ENCODE assay signal across 24 cellular contexts in the genomic region with DNA sequence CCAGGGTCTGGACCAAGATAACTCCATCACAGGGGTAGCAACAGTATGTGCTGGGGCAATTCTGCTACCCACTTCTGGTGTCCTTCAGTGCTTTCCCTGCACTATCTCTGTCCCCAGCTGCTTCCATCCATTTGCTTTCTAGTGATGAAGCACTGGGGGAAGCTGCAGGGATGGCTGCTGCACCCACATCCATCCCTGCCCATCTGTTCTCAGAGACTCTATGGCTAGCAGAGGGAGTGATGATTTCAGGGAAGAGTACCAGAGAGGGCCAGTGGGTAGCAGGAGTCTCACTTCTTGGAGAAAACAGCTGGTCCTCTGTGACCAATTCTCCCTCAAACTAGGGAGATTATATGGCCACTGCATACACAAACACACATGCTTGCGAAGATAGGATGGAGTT. TPM values are rescaled to one million over a fixed set of nuclear protein-coding genes. Genes with fewer than 3 reads are reported as not detected.
DNase-seq lines count a peak whose midpoint lies in the region; ATAC-seq and TF ChIP-seq lines count a peak whose summit lies in the region.
"Had no signal": no experiment of that assay in that cellular context is flagged by ENCODE, and none has a peak within 500 bp of the region (broad histone marks: within the 10 kb centered on the region; RNA-seq: fewer than 3 reads in every experiment).

No MANE protein-coding gene starts in this region.

- no peak overlapping the region for H2BK120ac ChIP-seq in IMR-90 (ENCODE audit: low read depth, low read length)
- no peak overlapping the region for H2BK120ac ChIP-seq in mesenchymal stem cell (ENCODE audit: low read depth, low read length)

- DNase-seq in IMR-90 (no peak), mesenchymal stem cell (no peak), GM10266 (ENCODE audit: extremely low spot score) (no peak), hypothalamus (lab: John Stamatoyannopoulos, UW) (no peak)
- no peak for DNase-seq in T-helper 2 cell treated with Interferon-gamma antibody and Interleukin-4, amounts not matched to agents 5 μg/mL and 100 μg/mL, for 36 hours (ENCODE audit: low spot score)
- DNase-seq: BE2C; CD4-positive, CD25-positive, alpha-beta regulatory T cell; DMS79 treated with DMSO at 0.1 percent for 48 hours; HCEC 1CT; KG1; NCI-H1105; NCI-H146; NCI-H2081 treated with DMSO at 0.1 percent for 48 hours; NCI-H2171 treated with DMSO at 0.1 percent for 48 hours; NCI-H526 treated with DMSO at 0.1 percent for 48 hours; SHP77 had no signal

- H3K56ac ChIP-seq in IMR-90 (ENCODE audit: extremely low read depth, insufficient read depth, low read length), result no peak overlapping the region

- H3K23ac ChIP-seq in IMR-90 (ENCODE audit: low read depth, low read length) (no peak overlapping the region), mesenchymal stem cell (ENCODE audit: low read length in 2 of 2) (peak overlapping the region in 1 of 2 experiments; percentile 91)

- H2BK5ac ChIP-seq in IMR-90 (ENCODE audit: low read depth, low read length, poor library complexity, severe bottlenecking) (no peak overlapping the region), mesenchymal stem cell (ENCODE audit: low read depth, low read length, poor library complexity, severe bottlenecking) (no peak overlapping the region)

- TF ChIP-seq POLR2A in IMR-90 (IDR thresholded peaks at IDR 0.05; ENCODE audit: low read depth, low read length), result no peak

- H3K27ac ChIP-seq in IMR-90 (ENCODE audit: insufficient read depth, low read length) (no peak overlapping the region), VCaP (peak overlapping the region; percentile 31; the same call in 1 of the 2 replicates), mesenchymal stem cell (ENCODE audit: low read length, poor library complexity, severe bottlenecking) (no peak overlapping the region), stomach smooth muscle (ENCODE audit: low read length) (peak overlapping the region; percentile 79)
- H3K27ac ChIP-seq: A549, HL-60, SK-N-MC had no signal

- intact Hi-C loops in IMR-90 (cut with micrococcal nuclease), result no loop called here

- H2BK12ac ChIP-seq in mesenchymal stem cell (ENCODE audit: low read length in 2 of 2), result no peak overlapping the region

- H3K14ac ChIP-seq in IMR-90 (replicated peaks; ENCODE audit: low read depth, low read length) (no peak overlapping the region), mesenchymal stem cell (ENCODE audit: low read length in 2 of 2) (peak overlapping the region in 1 of 2 experiments; percentile 24)

- dilution Hi-C loops in IMR-90 (cut with HindIII; ENCODE audit: low sequenced_read_pairs, unreplicated experiment), result no loop called here

- H3K4me2 ChIP-seq in IMR-90 (ENCODE audit: low read depth, low read length) (no peak overlapping the region), mesenchymal stem cell (ENCODE audit: low read length, poor library complexity, severe bottlenecking) (no peak overlapping the region)
- H3K4me2 ChIP-seq: A549, GM23338 had no signal

- no peak overlapping the region for H3K27ac Mint-ChIP-seq in T-helper 2 cell treated with Interferon-gamma antibody and Interleukin-4, amounts not matched to agents 5 μg/mL and 100 μg/mL, for 36 hours
- H3K27ac Mint-ChIP-seq: GM23338 had no signal

- peaks cover 4% of the 10 kb centered on the region for H3K36me3 Mint-ChIP-seq in T-helper 2 cell treated with Interferon-gamma antibody and Interleukin-4, amounts not matched to agents 5 μg/mL and 100 μg/mL, for 36 hours (ENCODE audit: low read depth)
- H3K36me3 Mint-ChIP-seq: CD4-positive, CD25-positive, alpha-beta regulatory T cell had no signal

- H4K20me1 ChIP-seq in IMR-90 (ENCODE audit: insufficient read depth, low read length), result peaks cover 31% of the 10 kb centered on the region

- CTCF ChIA-PET in IMR-90 (lab: Yijun Ruan, JAX), result no interaction called here

- in situ Hi-C loops in IMR-90 (cut with MboI; ENCODE audit: low sequenced_read_pairs), result no loop called here

- ATAC-seq in IMR-90 (ENCODE audit: low read depth), result no peak
- ATAC-seq: A549, GM12878, GM23338, HepG2 had no signal

- H4K8ac ChIP-seq in IMR-90 (ENCODE audit: low read depth in 2 of 2, low read length in 2 of 2) (no peak overlapping the region), mesenchymal stem cell (ENCODE audit: low read length) (no peak overlapping the region)

- H4K91ac ChIP-seq in IMR-90 (ENCODE audit: insufficient read depth, low read depth, low read length) (no peak overlapping the region), mesenchymal stem cell (ENCODE audit: low read length) (no peak overlapping the region)

- TF ChIP-seq RAD21 in IMR-90 (IDR thresholded peaks at IDR 0.05; ENCODE audit: low read length), result no peak

- H3K27me3 ChIP-seq in IMR-90 (ENCODE audit: control insufficient read depth, insufficient read depth, low read length) (no peaks in the 10 kb centered on the region), mesenchymal stem cell (ENCODE audit: control insufficient read depth in 1 of 2, insufficient read depth in 1 of 2, low read length in 2 of 2) (no peaks in the 10 kb centered on the region), stomach smooth muscle (ENCODE audit: control insufficient read depth in 1 of 2, insufficient read depth in 2 of 2, low read length in 2 of 2) (no peaks in the 10 kb centered on the region)
- H3K27me3 ChIP-seq: BE2C had no signal

- BruUV-seq in IMR-90 (replicated peaks; lab: Mats Ljungman, UMichigan), result no TSS peak

- H3K4me3 Mint-ChIP-seq in T-helper 2 cell treated with Interferon-gamma antibody and Interleukin-4, amounts not matched to agents 5 μg/mL and 100 μg/mL, for 36 hours, result no peak overlapping the region
- H3K4me3 Mint-ChIP-seq: CD4-positive, CD25-positive, alpha-beta regulatory T cell; GM23338 had no signal

- POLR2A ChIA-PET in IMR-90 (lab: Charles Lee; ENCODE audit: unreplicated experiment), result no interaction called here

- WGBS in IMR-90 (ENCODE audit: extremely low coverage in 2 of 2, insufficient read length in 1 of 2), 2 experiments, result no CpG with 5 or more reads among the region's 1 CpG
- WGBS in mesenchymal stem cell, result 100% methylated on average over 1 of the region's 1 CpG

- H3K4me3 ChIP-seq in IMR-90 (ENCODE audit: insufficient read depth, low read depth, low read length) (no peak overlapping the region), mesenchymal stem cell (ENCODE audit: insufficient read depth in 1 of 2, low read depth in 1 of 2, low read length in 2 of 2) (no peak overlapping the region), stomach smooth muscle (ENCODE audit: low read length in 2 of 2) (no peak overlapping the region)
- H3K4me3 ChIP-seq: A549, GM12878, GM23338, SK-N-MC had no signal

- H3K4ac ChIP-seq in IMR-90 (ENCODE audit: low read depth, low read length) (no peak overlapping the region), mesenchymal stem cell (ENCODE audit: low read depth in 1 of 2, low read length in 2 of 2) (no peak overlapping the region)

- no peak for TF ChIP-seq CTCF in IMR-90 (conservative IDR thresholded peaks at IDR 0.05; ENCODE audit: low read depth, low read length)
- TF ChIP-seq CTCF in VCaP (conservative IDR thresholded peaks at IDR 0.05), result no peak
- no peak for TF ChIP-seq CTCF in GM10266 (IDR thresholded peaks at IDR 0.05; ENCODE audit: control insufficient read depth, insufficient read depth, low read depth, missing control alignments)

- H3K79me1 ChIP-seq in IMR-90 (ENCODE audit: low read depth in 1 of 2, low read length in 2 of 2), result peaks cover 29 to 88% of the 10 kb centered on the region in 2 experiments
- peaks cover 29% of the 10 kb centered on the region for H3K79me1 ChIP-seq in mesenchymal stem cell (replicated peaks; ENCODE audit: low read length, poor library complexity, severe bottlenecking)

- H3K9me3 ChIP-seq in IMR-90 (ENCODE audit: control insufficient read depth, insufficient read depth, low read length) (no peaks in the 10 kb centered on the region), mesenchymal stem cell (ENCODE audit: control insufficient read depth, low read length) (no peaks in the 10 kb centered on the region), stomach smooth muscle (ENCODE audit: control insufficient read depth in 2 of 2, low read length in 2 of 2) (no peaks in the 10 kb centered on the region)
- H3K9me3 ChIP-seq: A549, BE2C had no signal

- no peaks in the 10 kb centered on the region for H3K9me3 Mint-ChIP-seq in T-helper 2 cell treated with Interferon-gamma antibody and Interleukin-4, amounts not matched to agents 5 μg/mL and 100 μg/mL, for 36 hours
- H3K9me3 Mint-ChIP-seq: GM23338 had no signal

- H3K9me1 ChIP-seq in IMR-90 (ENCODE audit: insufficient read depth, low read length), result peaks cover 9% of the 10 kb centered on the region; the same call in 1 of the 2 replicates

- H2BK15ac ChIP-seq in IMR-90 (ENCODE audit: low read depth, low read length) (no peak overlapping the region), mesenchymal stem cell (ENCODE audit: low read depth, poor library complexity, severe bottlenecking) (no peak overlapping the region)

- no peaks in the 10 kb centered on the region for H3K27me3 Mint-ChIP-seq in T-helper 2 cell treated with Interferon-gamma antibody and Interleukin-4, amounts not matched to agents 5 μg/mL and 100 μg/mL, for 36 hours (ENCODE audit: low read depth)
- H3K27me3 Mint-ChIP-seq: CD4-positive, CD25-positive, alpha-beta regulatory T cell had no signal

- H3K18ac ChIP-seq in IMR-90 (ENCODE audit: low read depth, low read length) (no peak overlapping the region), mesenchymal stem cell (ENCODE audit: low read depth in 1 of 2, low read length in 2 of 2) (no peak overlapping the region)

- peak overlapping the region; percentile 8 for H2AK9ac ChIP-seq in IMR-90 (replicated peaks; ENCODE audit: low read depth, low read length, poor library complexity)

- H2BK20ac ChIP-seq in IMR-90 (ENCODE audit: low read depth, low read length), result no peak overlapping the region

- H2AFZ ChIP-seq in IMR-90 (replicated peaks; ENCODE audit: low read length, poor library complexity) (no peak overlapping the region), mesenchymal stem cell (ENCODE audit: low read depth, low read length) (no peak overlapping the region)
- H2AFZ ChIP-seq: GM23338 had no signal

- no peak overlapping the region for H2AK5ac ChIP-seq in IMR-90 (ENCODE audit: low read depth, low read length)
- H2AK5ac ChIP-seq in mesenchymal stem cell (ENCODE audit: low read length, severe bottlenecking), result peak overlapping the region; percentile 41

- H3K9ac ChIP-seq in IMR-90 (ENCODE audit: low read depth, low read length) (no peak overlapping the region), mesenchymal stem cell (ENCODE audit: low read length) (no peak overlapping the region), stomach smooth muscle (ENCODE audit: low read length in 2 of 2) (no peak overlapping the region)

- H4K5ac ChIP-seq in IMR-90 (ENCODE audit: low read depth, low read length), result no peak overlapping the region

- H3K4me1 ChIP-seq in IMR-90 (ENCODE audit: control insufficient read depth, insufficient read depth, low read length) (peaks cover 6% of the 10 kb centered on the region), mesenchymal stem cell (ENCODE audit: control insufficient read depth, insufficient read depth, low read depth, low read length) (peaks cover 2% of the 10 kb centered on the region), stomach smooth muscle (ENCODE audit: control insufficient read depth, insufficient read depth, low read length) (peaks cover 30% of the 10 kb centered on the region)
- H3K4me1 ChIP-seq: A549 had no signal

- peaks cover 5% of the 10 kb centered on the region for H3K4me1 Mint-ChIP-seq in T-helper 2 cell treated with Interferon-gamma antibody and Interleukin-4, amounts not matched to agents 5 μg/mL and 100 μg/mL, for 36 hours (ENCODE audit: low read depth)

- H3K36me3 ChIP-seq in IMR-90 (ENCODE audit: control insufficient read depth, insufficient read depth, low read length), result 0 out of 2 replicates have a peak, but pooled peaks cover 1% of the 10 kb centered on the region
- H3K36me3 ChIP-seq in mesenchymal stem cell (ENCODE audit: control insufficient read depth in 1 of 2, insufficient read depth in 2 of 2, low read depth in 1 of 2, low read length in 2 of 2), result peaks cover 0 to 4% of the 10 kb centered on the region in 2 experiments
- H3K36me3 ChIP-seq in stomach smooth muscle (ENCODE audit: control insufficient read depth in 2 of 2, insufficient read depth in 2 of 2, low read length in 2 of 2), result no peaks in the 10 kb centered on the region
- H3K36me3 ChIP-seq: BE2C had no signal

RNA-seq across cellular contexts. Expression of a gene that starts 44.2 kb away (rescaled TPM):
- 9.4 and 9.9 TPM in 2 replicates for total RNA-seq in IMR-90 (2012; rRNA removed)
- polyA plus RNA-seq in IMR-90 (2012; rRNA removed), result 8.4 and 8.6 TPM in 2 replicates
- 2.6 and 2.7 TPM in 2 replicates for polyA plus RNA-seq in IMR-90 (2012; cell fraction: cytosol; rRNA removed)
- polyA plus RNA-seq in IMR-90 (2012; cell fraction: nucleus; rRNA removed; ENCODE audit: low replicate concordance), result 20.3 and 40.4 TPM in 2 replicates
- polyA plus RNA-seq in mesenchymal stem cell (2013, experiment 1 of 2), result 10.9 TPM
- polyA plus RNA-seq in mesenchymal stem cell (2013, experiment 2 of 2), result 10.4 TPM

Comparison
In these comparisons a context has a peak if more than half of its experiments do, and no peak if none do; other contexts are left out.
1. H3K27ac ChIP-seq: peak in VCaP (single experiment) and stomach smooth muscle (single experiment); none in IMR-90 (single experiment) and mesenchymal stem cell (single experiment).